Comparison of ENCODE assay signal across 12 cellular contexts in the genomic region with DNA sequence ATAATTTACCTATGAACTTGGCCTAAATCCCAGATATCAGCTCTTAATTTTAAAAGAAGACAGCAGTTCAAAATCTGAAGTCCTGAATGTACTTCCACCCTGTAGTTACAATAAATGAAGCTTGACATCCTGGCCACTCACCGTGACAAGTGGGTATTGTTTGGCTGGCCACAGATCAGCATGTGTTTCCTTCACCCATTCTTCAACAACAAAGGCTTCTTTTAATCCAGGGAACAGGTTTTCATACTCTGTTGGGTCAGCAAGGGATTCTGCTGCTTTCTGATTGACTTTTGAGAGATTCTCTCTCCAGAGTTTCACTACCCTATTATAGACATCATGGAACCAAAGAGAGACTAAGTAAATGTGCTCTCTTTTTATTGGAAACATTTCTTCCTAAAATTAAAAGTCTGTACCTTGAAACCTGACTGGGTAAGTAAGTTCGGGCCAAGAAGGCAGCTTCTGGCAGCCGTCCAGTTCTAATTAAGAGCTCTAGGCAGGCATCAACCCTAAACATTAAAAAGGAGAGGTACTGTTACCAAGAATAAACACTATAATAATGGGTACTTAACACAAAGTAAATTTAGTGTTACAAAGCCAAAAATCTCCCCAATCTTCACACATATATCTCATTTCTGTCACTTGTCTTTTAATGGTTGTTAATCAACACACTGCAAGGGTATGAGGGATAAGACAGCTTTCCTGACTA. TPM values are rescaled to one million over a fixed set of nuclear protein-coding genes. Genes with fewer than 3 reads are reported as not detected.
DNase-seq lines count a peak whose midpoint lies in the region; ATAC-seq and TF ChIP-seq lines count a peak whose summit lies in the region.
"Had no signal": no experiment of that assay in that cellular context is flagged by ENCODE, and none has a peak within 500 bp of the region (broad histone marks: within the 10 kb centered on the region; RNA-seq: fewer than 3 reads in every experiment).

No MANE protein-coding gene starts in this region.

- TF ChIP-seq CTCF in LNCaP clone FGC (IDR thresholded peaks at IDR 0.05; ENCODE audit: control insufficient read depth, extremely low read depth, insufficient read depth) = no peak

- H3K4me3 ChIP-seq in LNCaP clone FGC (ENCODE audit: low read depth, low read length) = no peak overlapping the region
- no peak overlapping the region for H3K4me3 ChIP-seq in MG63
- H3K4me3 ChIP-seq: hepatocyte, vagina had no signal

- in situ Hi-C loops in Caki2 (cut with HindIII; ENCODE audit: low pct_unique_long_range_greater_than_20kb, low sequenced_read_pairs) = no loop called here

- peaks cover 95% of the 10 kb centered on the region for H3K36me3 ChIP-seq in MG63

- no peaks in the 10 kb centered on the region for H3K27me3 ChIP-seq in MG63
- H3K27me3 ChIP-seq: hepatocyte, vagina had no signal

- no peaks in the 10 kb centered on the region for H3K9me3 ChIP-seq in MG63
- H3K9me3 ChIP-seq: vagina had no signal

- ATAC-seq in GM21390 (IDR thresholded peaks at IDR 0.05; ENCODE audit: unreplicated experiment) = no peak

- DNase-seq in Caki2 (ENCODE audit: low read depth) = peak; percentile 14
- peak; percentile 4 for DNase-seq in LNCaP clone FGC (ENCODE audit: low read depth)
- peak; percentile 90 for DNase-seq in NCI-H82 (lab: John Stamatoyannopoulos, UW)
- DNase-seq in medulla oblongata (ENCODE audit: extremely low spot score) = peak; percentile 46
- no peak for DNase-seq in MG63
- no peak for DNase-seq in glomerular visceral epithelial cell (ENCODE audit: extremely low spot score)
- no peak for DNase-seq in HPDE6-E6E7 (ENCODE audit: extremely low spot score)
- DNase-seq: activated CD8-positive, alpha-beta memory T cell treated with anti-CD3 and anti-CD28 coated beads, Interleukin-2, amount 50 U/mL, for 4 hours; MV-4-11 had no signal

RNA-seq across cellular contexts. Expression of gene MRPS22, which starts 15.2 kb away (rescaled TPM):
- 66.9 and 85.9 TPM in 2 replicates for total RNA-seq in Caki2 (2014; rRNA removed; shearing (Covaris generic); ENCODE audit: low replicate concordance)
- 147 and 166 TPM in 2 replicates for total RNA-seq in MG63 (2014; rRNA removed; shearing (Covaris generic); ENCODE audit: low replicate concordance)

RNA-seq across cellular contexts. Expression of gene COPB2, which starts 30.4 kb away (rescaled TPM):
- 101 and 149 TPM in 2 replicates for total RNA-seq in Caki2 (2014; rRNA removed; shearing (Covaris generic); ENCODE audit: low replicate concordance)
- total RNA-seq in MG63 (2014; rRNA removed; shearing (Covaris generic); ENCODE audit: low replicate concordance) = 131 and 177 TPM in 2 replicates

Comparison
In these comparisons a context has a peak if more than half of its experiments do, and no peak if none do; other contexts are left out.
1. DNase-seq: peak in Caki2 (single experiment), LNCaP clone FGC (single experiment), NCI-H82 (single experiment) and medulla oblongata (single experiment); none in MG63 (single experiment), glomerular visceral epithelial cell (single experiment) and HPDE6-E6E7 (single experiment).